ENCODE assay signal across 12 cellular contexts in genomic region chr13:32984857-32985626, GRCh38. TPM values are rescaled to one million over a fixed set of nuclear protein-coding genes. Genes with fewer than 3 reads are reported as not detected.
DNase-seq lines count a peak whose midpoint lies in the region; ATAC-seq and TF ChIP-seq lines count a peak whose summit lies in the region.
"Had no signal": no experiment of that assay in that cellular context is flagged by ENCODE, and none has a peak within 500 bp of the region (broad histone marks: within the 10 kb centered on the region; RNA-seq: fewer than 3 reads in every experiment).

No MANE protein-coding gene starts in this region.

- H3K4me1 ChIP-seq in uterus = no peaks in the 10 kb centered on the region

- H3K36me3 ChIP-seq in MG63 (no peaks in the 10 kb centered on the region), uterus (no peaks in the 10 kb centered on the region)
- H3K36me3 ChIP-seq: right atrium auricular region had no signal

- TF ChIP-seq POLR2A in uterus (IDR thresholded peaks at IDR 0.05) = no peak

- intact Hi-C loops in uterus (cut with DNase I; ENCODE audit: low total_unique reads) = no loop called here

- no peak for ATAC-seq in HG02870 (IDR thresholded peaks at IDR 0.05; ENCODE audit: unreplicated experiment)

- no peak overlapping the region for H3K27ac ChIP-seq in uterus
- H3K27ac ChIP-seq: right atrium auricular region had no signal

- H3K4me3 ChIP-seq in MG63 = no peak overlapping the region
- H3K4me3 ChIP-seq in uterus = no peak overlapping the region
- H3K4me3 ChIP-seq: right atrium auricular region had no signal

- peak; percentile 19 for DNase-seq in Daoy (ENCODE audit: low read depth)
- DNase-seq in MG63 = peak; percentile 84
- peak; percentile 29 for DNase-seq in RKO (ENCODE audit: low spot score)
- peak; percentile 43 for DNase-seq in kidney tubule cell (ENCODE audit: low spot score)
- no peak for DNase-seq in uterus
- DNase-seq in NK-92 (lab: John Stamatoyannopoulos, UW; ENCODE audit: unreplicated experiment) = no peak
- DNase-seq in T-helper 2 cell = no peak
- DNase-seq: activated CD8-positive, alpha-beta memory T cell treated with anti-CD3 and anti-CD28 coated beads, Interleukin-2, amount 50 U/mL, for 4 hours; dermis blood vessel endothelial cell; OCI-M1 had no signal

- TF ChIP-seq CTCF in uterus (IDR thresholded peaks at IDR 0.05) = no peak

- no peaks in the 10 kb centered on the region for H3K9me3 ChIP-seq in MG63
- H3K9me3 ChIP-seq in uterus = no peaks in the 10 kb centered on the region
- H3K9me3 ChIP-seq: right atrium auricular region had no signal

- H3K27me3 ChIP-seq in MG63 (no peaks in the 10 kb centered on the region), uterus (no peaks in the 10 kb centered on the region)

RNA-seq across cellular contexts. Expression of gene KL, which starts 31.2 kb away (rescaled TPM):
- not detected in 2 replicates for total RNA-seq in Daoy (2014; rRNA removed; shearing (Covaris generic))
- total RNA-seq in MG63 (2014; rRNA removed; shearing (Covaris generic); ENCODE audit: low replicate concordance) = 0.59 and 2.1 TPM in 2 replicates
- 1 to 10 TPM; 2.6 to 6.9 (median 5.1) TPM for total RNA-seq in uterus

Comparison
In these comparisons a context has a peak if more than half of its experiments do, and no peak if none do; other contexts are left out.
1. DNase-seq: peak in Daoy (single experiment), MG63 (single experiment), RKO (single experiment) and kidney tubule cell (single experiment); none in uterus (0 of 2), NK-92 (single experiment) and T-helper 2 cell (0 of 5).